ENCODE assay signal across 18 cellular contexts in the genomic region with DNA sequence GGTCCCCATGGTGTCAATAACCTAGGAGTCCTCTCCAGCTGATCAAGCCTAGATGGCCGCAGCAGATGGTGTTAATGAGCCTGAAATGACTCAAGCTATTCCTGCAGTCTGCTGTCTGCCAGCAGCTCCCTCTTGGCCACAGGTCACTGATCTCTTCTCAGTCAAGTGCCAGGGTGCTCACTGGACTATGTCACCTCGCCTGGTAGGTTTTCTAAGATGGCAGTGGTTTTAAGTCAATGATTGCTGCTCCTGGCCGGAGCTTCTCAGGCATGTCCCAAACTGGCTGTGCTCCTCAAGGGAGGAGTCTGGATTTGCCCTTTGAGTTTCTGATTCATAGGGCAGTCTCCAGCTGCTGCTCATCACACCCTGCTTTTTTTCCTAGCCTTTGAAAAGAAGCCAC. TPM values are rescaled to one million over a fixed set of nuclear protein-coding genes. Genes with fewer than 3 reads are reported as not detected.
"Had no signal": no experiment of that assay in that cellular context is flagged by ENCODE, and none has a peak within 500 bp of the region (broad histone marks: within the 10 kb centered on the region; RNA-seq: fewer than 3 reads in every experiment).

No MANE protein-coding gene starts in this region.

- H3K9me3 ChIP-seq: ascending aorta, esophagus muscularis mucosa, pancreas, thoracic aorta had no signal

- H3K27me3 Mint-ChIP-seq: activated naive CD4-positive, alpha-beta T cell treated with anti-CD3 and anti-CD28 coated beads, Interleukin-2, amount 50 U/mL, for 24 hours; stimulated activated naive B cell treated with anti-CD40 and anti-IgM and Interleukin-4, amounts not matched to agents 10 μg/mL and 1 μg/mL and 100 μg/mL, for 72 hours had no signal

- H3K27ac Mint-ChIP-seq: activated naive CD4-positive, alpha-beta T cell treated with anti-CD3 and anti-CD28 coated beads, Interleukin-2, amount 50 U/mL, for 24 hours; activated T-cell treated with anti-CD3 and anti-CD28 coated beads, Interleukin-2, amount 50 U/mL, for 72 hours; naive thymus-derived CD4-positive, alpha-beta T cell; stimulated activated naive B cell treated with anti-CD40 and anti-IgM and Interleukin-4, amounts not matched to agents 10 μg/mL and 1 μg/mL and 100 μg/mL, for 72 hours had no signal

- H3K27me3 ChIP-seq: ascending aorta, esophagus muscularis mucosa had no signal

- H3K4me3 Mint-ChIP-seq: activated naive CD4-positive, alpha-beta T cell treated with anti-CD3 and anti-CD28 coated beads, Interleukin-2, amount 50 U/mL, for 24 hours; activated T-cell treated with anti-CD3 and anti-CD28 coated beads, Interleukin-2, amount 50 U/mL, for 72 hours; naive thymus-derived CD4-positive, alpha-beta T cell; stimulated activated naive B cell treated with anti-CD40 and anti-IgM and Interleukin-4, amounts not matched to agents 10 μg/mL and 1 μg/mL and 100 μg/mL, for 72 hours had no signal

- DNase-seq: activated CD4-positive, alpha-beta T cell treated with anti-CD3 and anti-CD28 coated beads, Interleukin-2, amount 50 U/mL, for 4 hours; activated effector memory CD4-positive, alpha-beta T cell treated with anti-CD3 and anti-CD28 coated beads, Interleukin-2, amount 50 U/mL, for 16 hours; activated T-cell treated with anti-CD3 and anti-CD28 coated beads, Interleukin-2, amount 50 U/mL, for 72 hours; cortex of kidney; mammary epithelial cell; naive thymus-derived CD4-positive, alpha-beta T cell; pancreas; stimulated activated naive B cell treated with anti-CD40 and anti-IgM and Interleukin-4, amounts not matched to agents 10 μg/mL and 1 μg/mL and 100 μg/mL, for 72 hours had no signal

- H3K4me3 ChIP-seq: ascending aorta, esophagus muscularis mucosa, hepatocyte, pancreas, thoracic aorta had no signal

- H3K36me3 ChIP-seq: ascending aorta, esophagus muscularis mucosa, pancreas, thoracic aorta had no signal

- H3K4me1 Mint-ChIP-seq: activated naive CD4-positive, alpha-beta T cell treated with anti-CD3 and anti-CD28 coated beads, Interleukin-2, amount 50 U/mL, for 24 hours; naive thymus-derived CD4-positive, alpha-beta T cell had no signal

- H3K27ac ChIP-seq: ascending aorta, esophagus muscularis mucosa, hepatocyte, pancreas, thoracic aorta had no signal

- H3K4me1 ChIP-seq: ascending aorta, esophagus muscularis mucosa, pancreas had no signal

- ATAC-seq: activated T-cell treated with anti-CD3 and anti-CD28 coated beads, Interleukin-2, amount 50 U/mL, for 72 hours; left lobe of liver; naive thymus-derived CD4-positive, alpha-beta T cell; stimulated activated naive B cell treated with anti-CD40 and anti-IgM and Interleukin-4, amounts not matched to agents 10 μg/mL and 1 μg/mL and 100 μg/mL, for 72 hours had no signal

- H3K36me3 Mint-ChIP-seq: activated naive CD4-positive, alpha-beta T cell treated with anti-CD3 and anti-CD28 coated beads, Interleukin-2, amount 50 U/mL, for 24 hours; naive thymus-derived CD4-positive, alpha-beta T cell; stimulated activated naive B cell treated with anti-CD40 and anti-IgM and Interleukin-4, amounts not matched to agents 10 μg/mL and 1 μg/mL and 100 μg/mL, for 72 hours had no signal

RNA-seq across cellular contexts. Expression of a gene that starts 58.6 kb away (rescaled TPM):
- total RNA-seq: activated CD8-positive, alpha-beta memory T cell treated with anti-CD3 and anti-CD28 coated beads for 36 hours; activated T-cell treated with anti-CD3 and anti-CD28 coated beads, Interleukin-2, amount 50 U/mL, for 72 hours; glomerular endothelial cell; left lobe of liver; mammary epithelial cell; mononuclear cell; naive thymus-derived CD4-positive, alpha-beta T cell; T-helper 1 cell treated with Interleukin-12 subunit alpha and Interleukin-12 subunit beta and Interleukin-4 antibody, amounts not matched to agents 30 ng/mL and 1 ng/mL, for 36 hours had no signal
- polyA plus RNA-seq: mammary epithelial cell; naive thymus-derived CD4-positive, alpha-beta T cell had no signal
